23 cellular contexts compared by ENCODE assay signal in the genomic region with DNA sequence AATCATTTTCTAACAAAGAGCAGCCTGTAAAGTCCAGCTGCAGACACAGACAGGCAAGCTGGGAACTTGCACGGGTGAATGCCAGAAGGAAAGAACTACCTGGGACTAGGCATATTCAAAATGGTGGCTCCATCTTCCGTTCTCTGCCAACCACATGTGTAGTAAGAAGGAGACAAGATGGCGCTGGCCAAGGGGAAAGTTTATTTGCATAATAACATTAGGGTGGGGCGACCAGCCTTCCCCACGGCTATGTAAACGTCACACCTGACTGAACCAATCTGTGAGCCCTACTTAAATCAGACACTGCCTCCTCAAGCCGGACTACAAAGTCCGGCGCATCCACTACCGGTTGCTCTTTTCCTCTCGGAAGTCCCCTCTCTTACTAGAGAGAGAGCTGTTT.
"Had no signal": no experiment of that assay in that cellular context is flagged by ENCODE, and none has a peak within 500 bp of the region (broad histone marks: within the 10 kb centered on the region; RNA-seq: fewer than 3 reads in every experiment).

No MANE protein-coding gene starts in this region.

- H3K27me3 ChIP-seq: breast epithelium, Peyer's patch, SJSA1 had no signal

- H3K9me3 ChIP-seq: breast epithelium, Peyer's patch, SJSA1 had no signal

- DNase-seq: activated CD4-positive, alpha-beta T cell treated with anti-CD3 and anti-CD28 coated beads for 48 hours; activated CD4-positive, alpha-beta T cell treated with anti-CD3 and anti-CD28 coated beads, Interleukin-2, amount 50 U/mL, for 4 hours; activated CD4-positive, CD25-positive, alpha-beta regulatory T cell treated with anti-CD3 and anti-CD28 coated beads, Interleukin-2, amount 50 U/mL, for 72 hours; activated CD8-positive, alpha-beta memory T cell treated with anti-CD3 and anti-CD28 coated beads, Interleukin-2, amount 50 U/mL, for 48 hours; activated CD8-positive, alpha-beta T cell treated with anti-CD3 and anti-CD28 coated beads, Interleukin-2, amount 10 ng/mL, durations not matched to agents 7 days and 5 days; activated naive CD4-positive, alpha-beta T cell treated with anti-CD3 and anti-CD28 coated beads, Interleukin-2, amount 50 U/mL, for 16 hours; activated naive CD8-positive, alpha-beta T cell treated with anti-CD3 and anti-CD28 coated beads, Interleukin-2, amount 10 ng/mL, durations not matched to agents 7 days and 5 days; activated T-cell treated with anti-CD3 and anti-CD28 coated beads, Interleukin-2, amount 50 U/mL, for 1 hour; aorta; caudate nucleus; Kasumi-1; NCI-H1105 treated with DMSO at 0.1 percent for 48 hours; NCI-H1436 treated with DMSO at 0.1 percent for 48 hours; NCI-H187; NCI-H510A treated with DMSO at 0.1 percent for 48 hours; NCI-H748 treated with DMSO at 0.1 percent for 48 hours; Peyer's patch; Right ventricle myocardium superior had no signal

- H3K27me3 Mint-ChIP-seq: activated naive CD8-positive, alpha-beta T cell treated with anti-CD3 and anti-CD28 coated beads, Interleukin-2, amount 10 ng/mL, durations not matched to agents 7 days and 5 days had no signal

- H3K9me3 Mint-ChIP-seq: T-helper 1 cell treated with Interleukin-12 subunit alpha and Interleukin-12 subunit beta and Interleukin-4 antibody, amounts not matched to agents 30 μg/mL and 1 μg/mL, for 36 hours; WTC11 had no signal

- H3K4me1 ChIP-seq: breast epithelium, Peyer's patch, SJSA1 had no signal

- ATAC-seq: activated CD8-positive, alpha-beta T cell treated with anti-CD3 and anti-CD28 coated beads, Interleukin-2, amount 10 ng/mL, durations not matched to agents 7 days and 5 days; WTC11 had no signal

- H3K36me3 Mint-ChIP-seq: WTC11 had no signal

- H3K27ac ChIP-seq: breast epithelium, Peyer's patch, RWPE1, SJSA1 had no signal

- H3K36me3 ChIP-seq: breast epithelium, Peyer's patch, SJSA1 had no signal

- H3K4me1 Mint-ChIP-seq: WTC11 had no signal

- H3K4me3 ChIP-seq: breast epithelium, Peyer's patch, SJSA1 had no signal

- H3K4me3 Mint-ChIP-seq: activated CD8-positive, alpha-beta T cell treated with anti-CD3 and anti-CD28 coated beads, Interleukin-2, amount 10 ng/mL, durations not matched to agents 7 days and 5 days; activated naive CD8-positive, alpha-beta T cell treated with anti-CD3 and anti-CD28 coated beads, Interleukin-2, amount 10 ng/mL, durations not matched to agents 7 days and 5 days; T-helper 1 cell treated with Interleukin-12 subunit alpha and Interleukin-12 subunit beta and Interleukin-4 antibody, amounts not matched to agents 30 μg/mL and 1 μg/mL, for 36 hours; WTC11 had no signal

- H3K27ac Mint-ChIP-seq: activated CD8-positive, alpha-beta T cell treated with anti-CD3 and anti-CD28 coated beads, Interleukin-2, amount 10 ng/mL, durations not matched to agents 7 days and 5 days; activated naive CD8-positive, alpha-beta T cell treated with anti-CD3 and anti-CD28 coated beads, Interleukin-2, amount 10 ng/mL, durations not matched to agents 7 days and 5 days; T-helper 1 cell treated with Interleukin-12 subunit alpha and Interleukin-12 subunit beta and Interleukin-4 antibody, amounts not matched to agents 30 μg/mL and 1 μg/mL, for 36 hours had no signal
